1 cellular context compared by ENCODE assay signal in the genomic region with DNA sequence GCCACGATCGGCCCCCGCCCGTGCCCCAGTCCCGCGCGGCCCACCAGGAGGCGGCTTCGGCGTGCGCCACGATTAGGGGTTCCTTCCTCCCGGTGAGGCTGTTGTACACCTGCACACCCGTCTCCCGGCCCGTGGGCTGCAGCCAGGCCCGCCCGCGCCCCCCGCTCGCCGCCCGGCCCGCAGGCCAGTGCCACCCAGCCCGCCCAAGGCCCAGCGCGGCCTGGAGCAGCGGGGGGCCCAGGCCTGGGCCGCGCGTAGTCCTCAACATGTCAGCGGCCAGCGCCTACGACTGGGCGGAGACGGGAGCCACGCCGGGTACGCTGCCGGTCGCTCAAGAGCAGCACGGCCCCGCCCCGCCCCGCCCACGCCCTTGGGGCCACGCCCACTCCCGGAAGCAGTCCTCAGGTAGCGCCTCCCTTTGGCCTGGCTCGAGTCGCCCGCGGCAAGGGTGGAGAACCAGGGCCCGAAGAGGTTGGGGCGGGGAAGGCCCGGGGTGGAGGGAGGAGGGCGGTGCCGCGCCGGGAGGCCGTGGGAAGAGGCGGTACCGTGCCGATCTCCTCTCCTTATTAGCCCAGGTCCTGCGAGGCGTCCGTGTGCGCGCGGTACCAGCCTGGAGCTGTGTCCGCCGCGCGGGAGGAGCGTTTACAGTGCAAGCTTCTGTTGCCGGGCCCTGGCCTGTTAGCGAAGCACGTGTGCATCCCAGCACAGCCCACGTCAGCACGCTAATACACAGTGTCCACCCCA.
TF ChIP-seq lines count a peak whose summit lies in the region.

A gene with protein sequence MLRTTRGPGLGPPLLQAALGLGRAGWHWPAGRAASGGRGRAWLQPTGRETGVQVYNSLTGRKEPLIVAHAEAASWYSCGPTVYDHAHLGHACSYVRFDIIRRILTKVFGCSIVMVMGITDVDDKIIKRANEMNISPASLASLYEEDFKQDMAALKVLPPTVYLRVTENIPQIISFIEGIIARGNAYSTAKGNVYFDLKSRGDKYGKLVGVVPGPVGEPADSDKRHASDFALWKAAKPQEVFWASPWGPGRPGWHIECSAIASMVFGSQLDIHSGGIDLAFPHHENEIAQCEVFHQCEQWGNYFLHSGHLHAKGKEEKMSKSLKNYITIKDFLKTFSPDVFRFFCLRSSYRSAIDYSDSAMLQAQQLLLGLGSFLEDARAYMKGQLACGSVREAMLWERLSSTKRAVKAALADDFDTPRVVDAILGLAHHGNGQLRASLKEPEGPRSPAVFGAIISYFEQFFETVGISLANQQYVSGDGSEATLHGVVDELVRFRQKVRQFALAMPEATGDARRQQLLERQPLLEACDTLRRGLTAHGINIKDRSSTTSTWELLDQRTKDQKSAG (minus strand): TSS at position 291 of the 744 bp plus-strand sequence. CDS start 23 bp downstream, at position 268.

TF ChIP-seq in HepG2, 621 proteins besides CTCF, POLR2A, EP300 and RAD21 (continued from another document and continues in another):
- TF ChIP-seq ZC3H13 (CRISPR knock-in tag; IDR thresholded peaks at IDR 0.05) (no peak), ZKSCAN1 (IDR thresholded peaks at IDR 0.05; ENCODE audit: low read length) (no peak), ZFP62 (CRISPR knock-in tag; IDR thresholded peaks at IDR 0.05) (no peak), IRX3 (CRISPR knock-in tag; IDR thresholded peaks at IDR 0.05; ENCODE audit: borderline replicate concordance, low read depth) (no peak; the same call in none of the 2 replicates), ZNF225 (CRISPR knock-in tag; IDR thresholded peaks at IDR 0.05) (no peak), ZNF253 (CRISPR knock-in tag; IDR thresholded peaks at IDR 0.05; ENCODE audit: borderline replicate concordance) (no peak), ZFP1 (CRISPR knock-in tag; IDR thresholded peaks at IDR 0.05) (0 out of 2 replicates have a peak, but pooled peaks have one; percentile 35), NFIB (CRISPR knock-in tag; IDR thresholded peaks at IDR 0.05; ENCODE audit: borderline replicate concordance) (no peak), NFIC (IDR thresholded peaks at IDR 0.05; ENCODE audit: low read length) (no peak), SMAD9 (CRISPR knock-in tag; IDR thresholded peaks at IDR 0.05) (peak; percentile 12; the same call in 1 of the 2 replicates), TCF12 (IDR thresholded peaks at IDR 0.05) (no peak), TCF12 (CRISPR knock-in tag; IDR thresholded peaks at IDR 0.05) (peak; percentile 56; the same call in 1 of the 2 replicates), SP140L (CRISPR knock-in tag; IDR thresholded peaks at IDR 0.05; ENCODE audit: borderline replicate concordance) (no peak), SNAI1 (CRISPR knock-in tag; IDR thresholded peaks at IDR 0.05; ENCODE audit: borderline replicate concordance) (no peak; the same call in 1 of the 2 replicates), PHF8 (CRISPR knock-in tag; IDR thresholded peaks at IDR 0.05) (peak; percentile 91), ZNF737 (CRISPR knock-in tag; IDR thresholded peaks at IDR 0.05; ENCODE audit: borderline replicate concordance) (no peak), CENPX (CRISPR knock-in tag; IDR thresholded peaks at IDR 0.05) (no peak), ZNF782 (CRISPR knock-in tag; IDR thresholded peaks at IDR 0.05; ENCODE audit: borderline replicate concordance) (no peak), HMG20B (CRISPR knock-in tag; conservative IDR thresholded peaks at IDR 0.05) (0 out of 2 replicates have a peak, but pooled peaks have one; percentile 14), KLF11 (CRISPR knock-in tag; IDR thresholded peaks at IDR 0.05) (no peak), MBD4 (IDR thresholded peaks at IDR 0.05; ENCODE audit: borderline replicate concordance, low read length) (no peak), ZNF232 (CRISPR knock-in tag; IDR thresholded peaks at IDR 0.05; ENCODE audit: borderline replicate concordance) (no peak), NFE2L1 (CRISPR knock-in tag; IDR thresholded peaks at IDR 0.05; ENCODE audit: borderline replicate concordance) (no peak), ZKSCAN5 (CRISPR knock-in tag; IDR thresholded peaks at IDR 0.05) (no peak), HNRNPLL (IDR thresholded peaks at IDR 0.05; ENCODE audit: low read depth, low read length, poor library complexity, severe bottlenecking) (peak; percentile 82), ZNF10 (CRISPR knock-in tag; IDR thresholded peaks at IDR 0.05; ENCODE audit: borderline replicate concordance, low read depth) (no peak), ZNF101 (CRISPR knock-in tag; IDR thresholded peaks at IDR 0.05; ENCODE audit: borderline replicate concordance, low read depth) (no peak), ZNF317 (CRISPR knock-in tag; IDR thresholded peaks at IDR 0.05) (peak; percentile 51; the same call in 1 of the 2 replicates), ZNF788 (CRISPR knock-in tag; IDR thresholded peaks at IDR 0.05; ENCODE audit: borderline replicate concordance) (peak; percentile 48; the same call in 1 of the 2 replicates), ZFP36 (IDR thresholded peaks at IDR 0.05; ENCODE audit: borderline replicate concordance, low read depth, low read length, partially characterized antibody) (no peak), HNRNPUL1 (IDR thresholded peaks at IDR 0.05; ENCODE audit: low read depth, low read length) (no peak)
- TF ChIP-seq, protein P1, sequence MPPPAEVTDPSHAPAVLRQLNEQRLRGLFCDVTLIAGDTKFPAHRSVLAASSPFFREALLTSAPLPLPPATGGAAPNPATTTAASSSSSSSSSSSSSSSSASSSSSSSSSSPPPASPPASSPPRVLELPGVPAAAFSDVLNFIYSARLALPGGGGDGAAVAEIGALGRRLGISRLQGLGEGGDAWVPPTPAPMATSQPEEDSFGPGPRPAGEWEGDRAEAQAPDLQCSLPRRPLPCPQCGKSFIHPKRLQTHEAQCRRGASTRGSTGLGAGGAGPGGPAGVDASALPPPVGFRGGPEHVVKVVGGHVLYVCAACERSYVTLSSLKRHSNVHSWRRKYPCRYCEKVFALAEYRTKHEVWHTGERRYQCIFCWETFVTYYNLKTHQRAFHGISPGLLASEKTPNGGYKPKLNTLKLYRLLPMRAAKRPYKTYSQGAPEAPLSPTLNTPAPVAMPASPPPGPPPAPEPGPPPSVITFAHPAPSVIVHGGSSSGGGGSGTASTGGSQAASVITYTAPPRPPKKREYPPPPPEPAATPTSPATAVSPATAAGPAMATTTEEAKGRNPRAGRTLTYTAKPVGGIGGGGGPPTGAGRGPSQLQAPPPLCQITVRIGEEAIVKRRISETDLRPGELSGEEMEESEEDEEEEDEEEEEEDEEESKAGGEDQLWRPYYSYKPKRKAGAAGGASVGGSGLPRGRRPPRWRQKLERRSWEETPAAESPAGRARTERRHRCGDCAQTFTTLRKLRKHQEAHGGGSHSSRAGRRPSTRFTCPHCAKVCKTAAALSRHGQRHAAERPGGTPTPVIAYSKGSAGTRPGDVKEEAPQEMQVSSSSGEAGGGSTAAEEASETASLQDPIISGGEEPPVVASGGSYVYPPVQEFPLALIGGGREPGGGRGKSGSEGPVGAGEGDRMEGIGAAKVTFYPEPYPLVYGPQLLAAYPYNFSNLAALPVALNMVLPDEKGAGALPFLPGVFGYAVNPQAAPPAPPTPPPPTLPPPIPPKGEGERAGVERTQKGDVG (CRISPR knock-in tag; IDR thresholded peaks at IDR 0.05; ENCODE audit: borderline replicate concordance) = no peak
- TF ChIP-seq, protein P2, sequence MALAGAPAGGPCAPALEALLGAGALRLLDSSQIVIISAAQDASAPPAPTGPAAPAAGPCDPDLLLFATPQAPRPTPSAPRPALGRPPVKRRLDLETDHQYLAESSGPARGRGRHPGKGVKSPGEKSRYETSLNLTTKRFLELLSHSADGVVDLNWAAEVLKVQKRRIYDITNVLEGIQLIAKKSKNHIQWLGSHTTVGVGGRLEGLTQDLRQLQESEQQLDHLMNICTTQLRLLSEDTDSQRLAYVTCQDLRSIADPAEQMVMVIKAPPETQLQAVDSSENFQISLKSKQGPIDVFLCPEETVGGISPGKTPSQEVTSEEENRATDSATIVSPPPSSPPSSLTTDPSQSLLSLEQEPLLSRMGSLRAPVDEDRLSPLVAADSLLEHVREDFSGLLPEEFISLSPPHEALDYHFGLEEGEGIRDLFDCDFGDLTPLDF (CRISPR knock-in tag; IDR thresholded peaks at IDR 0.05) = 0 out of 2 replicates have a peak, but pooled peaks have one; percentile 52
- TF ChIP-seq, protein P3, sequence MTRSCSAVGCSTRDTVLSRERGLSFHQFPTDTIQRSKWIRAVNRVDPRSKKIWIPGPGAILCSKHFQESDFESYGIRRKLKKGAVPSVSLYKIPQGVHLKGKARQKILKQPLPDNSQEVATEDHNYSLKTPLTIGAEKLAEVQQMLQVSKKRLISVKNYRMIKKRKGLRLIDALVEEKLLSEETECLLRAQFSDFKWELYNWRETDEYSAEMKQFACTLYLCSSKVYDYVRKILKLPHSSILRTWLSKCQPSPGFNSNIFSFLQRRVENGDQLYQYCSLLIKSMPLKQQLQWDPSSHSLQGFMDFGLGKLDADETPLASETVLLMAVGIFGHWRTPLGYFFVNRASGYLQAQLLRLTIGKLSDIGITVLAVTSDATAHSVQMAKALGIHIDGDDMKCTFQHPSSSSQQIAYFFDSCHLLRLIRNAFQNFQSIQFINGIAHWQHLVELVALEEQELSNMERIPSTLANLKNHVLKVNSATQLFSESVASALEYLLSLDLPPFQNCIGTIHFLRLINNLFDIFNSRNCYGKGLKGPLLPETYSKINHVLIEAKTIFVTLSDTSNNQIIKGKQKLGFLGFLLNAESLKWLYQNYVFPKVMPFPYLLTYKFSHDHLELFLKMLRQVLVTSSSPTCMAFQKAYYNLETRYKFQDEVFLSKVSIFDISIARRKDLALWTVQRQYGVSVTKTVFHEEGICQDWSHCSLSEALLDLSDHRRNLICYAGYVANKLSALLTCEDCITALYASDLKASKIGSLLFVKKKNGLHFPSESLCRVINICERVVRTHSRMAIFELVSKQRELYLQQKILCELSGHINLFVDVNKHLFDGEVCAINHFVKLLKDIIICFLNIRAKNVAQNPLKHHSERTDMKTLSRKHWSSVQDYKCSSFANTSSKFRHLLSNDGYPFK (CRISPR knock-in tag; IDR thresholded peaks at IDR 0.05; ENCODE audit: borderline replicate concordance) = no peak
- TF ChIP-seq, protein P4, sequence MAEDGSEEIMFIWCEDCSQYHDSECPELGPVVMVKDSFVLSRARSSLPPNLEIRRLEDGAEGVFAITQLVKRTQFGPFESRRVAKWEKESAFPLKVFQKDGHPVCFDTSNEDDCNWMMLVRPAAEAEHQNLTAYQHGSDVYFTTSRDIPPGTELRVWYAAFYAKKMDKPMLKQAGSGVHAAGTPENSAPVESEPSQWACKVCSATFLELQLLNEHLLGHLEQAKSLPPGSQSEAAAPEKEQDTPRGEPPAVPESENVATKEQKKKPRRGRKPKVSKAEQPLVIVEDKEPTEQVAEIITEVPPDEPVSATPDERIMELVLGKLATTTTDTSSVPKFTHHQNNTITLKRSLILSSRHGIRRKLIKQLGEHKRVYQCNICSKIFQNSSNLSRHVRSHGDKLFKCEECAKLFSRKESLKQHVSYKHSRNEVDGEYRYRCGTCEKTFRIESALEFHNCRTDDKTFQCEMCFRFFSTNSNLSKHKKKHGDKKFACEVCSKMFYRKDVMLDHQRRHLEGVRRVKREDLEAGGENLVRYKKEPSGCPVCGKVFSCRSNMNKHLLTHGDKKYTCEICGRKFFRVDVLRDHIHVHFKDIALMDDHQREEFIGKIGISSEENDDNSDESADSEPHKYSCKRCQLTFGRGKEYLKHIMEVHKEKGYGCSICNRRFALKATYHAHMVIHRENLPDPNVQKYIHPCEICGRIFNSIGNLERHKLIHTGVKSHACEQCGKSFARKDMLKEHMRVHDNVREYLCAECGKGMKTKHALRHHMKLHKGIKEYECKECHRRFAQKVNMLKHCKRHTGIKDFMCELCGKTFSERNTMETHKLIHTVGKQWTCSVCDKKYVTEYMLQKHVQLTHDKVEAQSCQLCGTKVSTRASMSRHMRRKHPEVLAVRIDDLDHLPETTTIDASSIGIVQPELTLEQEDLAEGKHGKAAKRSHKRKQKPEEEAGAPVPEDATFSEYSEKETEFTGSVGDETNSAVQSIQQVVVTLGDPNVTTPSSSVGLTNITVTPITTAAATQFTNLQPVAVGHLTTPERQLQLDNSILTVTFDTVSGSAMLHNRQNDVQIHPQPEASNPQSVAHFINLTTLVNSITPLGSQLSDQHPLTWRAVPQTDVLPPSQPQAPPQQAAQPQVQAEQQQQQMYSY (CRISPR knock-in tag; IDR thresholded peaks at IDR 0.05) = peak; percentile 39; the same call in 1 of the 2 replicates
- TF ChIP-seq, protein P5, sequence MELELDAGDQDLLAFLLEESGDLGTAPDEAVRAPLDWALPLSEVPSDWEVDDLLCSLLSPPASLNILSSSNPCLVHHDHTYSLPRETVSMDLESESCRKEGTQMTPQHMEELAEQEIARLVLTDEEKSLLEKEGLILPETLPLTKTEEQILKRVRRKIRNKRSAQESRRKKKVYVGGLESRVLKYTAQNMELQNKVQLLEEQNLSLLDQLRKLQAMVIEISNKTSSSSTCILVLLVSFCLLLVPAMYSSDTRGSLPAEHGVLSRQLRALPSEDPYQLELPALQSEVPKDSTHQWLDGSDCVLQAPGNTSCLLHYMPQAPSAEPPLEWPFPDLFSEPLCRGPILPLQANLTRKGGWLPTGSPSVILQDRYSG (CRISPR knock-in tag; IDR thresholded peaks at IDR 0.05) = no peak; the same call in 1 of the 2 replicates
- TF ChIP-seq, protein P6, sequence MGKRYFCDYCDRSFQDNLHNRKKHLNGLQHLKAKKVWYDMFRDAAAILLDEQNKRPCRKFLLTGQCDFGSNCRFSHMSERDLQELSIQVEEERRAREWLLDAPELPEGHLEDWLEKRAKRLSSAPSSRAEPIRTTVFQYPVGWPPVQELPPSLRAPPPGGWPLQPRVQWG (CRISPR knock-in tag; IDR thresholded peaks at IDR 0.05; ENCODE audit: borderline replicate concordance, low read depth) = no peak
- TF ChIP-seq, protein P7, sequence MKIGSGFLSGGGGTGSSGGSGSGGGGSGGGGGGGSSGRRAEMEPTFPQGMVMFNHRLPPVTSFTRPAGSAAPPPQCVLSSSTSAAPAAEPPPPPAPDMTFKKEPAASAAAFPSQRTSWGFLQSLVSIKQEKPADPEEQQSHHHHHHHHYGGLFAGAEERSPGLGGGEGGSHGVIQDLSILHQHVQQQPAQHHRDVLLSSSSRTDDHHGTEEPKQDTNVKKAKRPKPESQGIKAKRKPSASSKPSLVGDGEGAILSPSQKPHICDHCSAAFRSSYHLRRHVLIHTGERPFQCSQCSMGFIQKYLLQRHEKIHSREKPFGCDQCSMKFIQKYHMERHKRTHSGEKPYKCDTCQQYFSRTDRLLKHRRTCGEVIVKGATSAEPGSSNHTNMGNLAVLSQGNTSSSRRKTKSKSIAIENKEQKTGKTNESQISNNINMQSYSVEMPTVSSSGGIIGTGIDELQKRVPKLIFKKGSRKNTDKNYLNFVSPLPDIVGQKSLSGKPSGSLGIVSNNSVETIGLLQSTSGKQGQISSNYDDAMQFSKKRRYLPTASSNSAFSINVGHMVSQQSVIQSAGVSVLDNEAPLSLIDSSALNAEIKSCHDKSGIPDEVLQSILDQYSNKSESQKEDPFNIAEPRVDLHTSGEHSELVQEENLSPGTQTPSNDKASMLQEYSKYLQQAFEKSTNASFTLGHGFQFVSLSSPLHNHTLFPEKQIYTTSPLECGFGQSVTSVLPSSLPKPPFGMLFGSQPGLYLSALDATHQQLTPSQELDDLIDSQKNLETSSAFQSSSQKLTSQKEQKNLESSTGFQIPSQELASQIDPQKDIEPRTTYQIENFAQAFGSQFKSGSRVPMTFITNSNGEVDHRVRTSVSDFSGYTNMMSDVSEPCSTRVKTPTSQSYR (CRISPR knock-in tag; IDR thresholded peaks at IDR 0.05; ENCODE audit: borderline replicate concordance) = no peak
- TF ChIP-seq, protein P8, sequence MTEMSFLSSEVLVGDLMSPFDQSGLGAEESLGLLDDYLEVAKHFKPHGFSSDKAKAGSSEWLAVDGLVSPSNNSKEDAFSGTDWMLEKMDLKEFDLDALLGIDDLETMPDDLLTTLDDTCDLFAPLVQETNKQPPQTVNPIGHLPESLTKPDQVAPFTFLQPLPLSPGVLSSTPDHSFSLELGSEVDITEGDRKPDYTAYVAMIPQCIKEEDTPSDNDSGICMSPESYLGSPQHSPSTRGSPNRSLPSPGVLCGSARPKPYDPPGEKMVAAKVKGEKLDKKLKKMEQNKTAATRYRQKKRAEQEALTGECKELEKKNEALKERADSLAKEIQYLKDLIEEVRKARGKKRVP (CRISPR knock-in tag; IDR thresholded peaks at IDR 0.05) = no peak
